In genomic region chr1:13011932-13012331, GRCh38 we compare ENCODE assay signal across 15 cellular contexts. TPM values are rescaled to one million over a fixed set of nuclear protein-coding genes. Genes with fewer than 3 reads are reported as not detected.
"Had no signal": no experiment of that assay in that cellular context is flagged by ENCODE, and none has a peak within 500 bp of the region (broad histone marks: within the 10 kb centered on the region; RNA-seq: fewer than 3 reads in every experiment).

No MANE protein-coding gene starts in this region.

RNA-seq across cellular contexts. Expression of gene PRAMEF27, which starts 44.4 kb away (rescaled TPM):
- total RNA-seq: activated B cell treated with CpG ODN at 0.5 μM for 24 hours; activated CD4-positive, alpha-beta memory T cell treated with anti-CD3 and anti-CD28 coated beads for 36 hours; activated CD4-positive, alpha-beta memory T cell treated with anti-CD3 and anti-CD28 coated beads, Interleukin-2, amount 10 ng/mL, durations not matched to agents 7 days and 5 days; activated CD4-positive, alpha-beta T cell treated with anti-CD3 and anti-CD28 coated beads for 36 hours; activated CD4-positive, alpha-beta T cell treated with anti-CD3 and anti-CD28 coated beads, Interleukin-2, amount 10 ng/mL, durations not matched to agents 24 days and 14 days; activated CD4-positive, alpha-beta T cell treated with anti-CD3 and anti-CD28 coated beads, Interleukin-2, amount 10 ng/mL, durations not matched to agents 7 days and 5 days; activated CD8-positive, alpha-beta memory T cell treated with anti-CD3 and anti-CD28 coated beads for 36 hours; activated CD8-positive, alpha-beta memory T cell treated with anti-CD3 and anti-CD28 coated beads, Interleukin-2, amount 10 ng/mL, durations not matched to agents 7 days and 5 days; activated CD8-positive, alpha-beta T cell treated with anti-CD3 and anti-CD28 coated beads for 36 hours; activated CD8-positive, alpha-beta T cell treated with anti-CD3 and anti-CD28 coated beads, Interleukin-2, amount 10 ng/mL, durations not matched to agents 7 days and 5 days; T-cell; T-helper 1 cell treated with Interleukin-12 subunit alpha and Interleukin-12 subunit beta and Interleukin-4 antibody, amounts not matched to agents 30 ng/mL and 1 ng/mL, for 36 hours; T-helper 17 cell; T-helper 2 cell treated with Interferon-gamma antibody and Interleukin-4, amounts not matched to agents 100 ng/mL and 5 ng/mL, for 36 hours; WTC11 had no signal

RNA-seq across cellular contexts. Expression of gene HNRNPCL3, which starts 48.6 kb away (rescaled TPM):
- total RNA-seq: activated B cell treated with CpG ODN at 0.5 μM for 24 hours; activated CD4-positive, alpha-beta memory T cell treated with anti-CD3 and anti-CD28 coated beads for 36 hours; activated CD4-positive, alpha-beta memory T cell treated with anti-CD3 and anti-CD28 coated beads, Interleukin-2, amount 10 ng/mL, durations not matched to agents 7 days and 5 days; activated CD4-positive, alpha-beta T cell treated with anti-CD3 and anti-CD28 coated beads for 36 hours; activated CD4-positive, alpha-beta T cell treated with anti-CD3 and anti-CD28 coated beads, Interleukin-2, amount 10 ng/mL, durations not matched to agents 24 days and 14 days; activated CD4-positive, alpha-beta T cell treated with anti-CD3 and anti-CD28 coated beads, Interleukin-2, amount 10 ng/mL, durations not matched to agents 7 days and 5 days; activated CD8-positive, alpha-beta memory T cell treated with anti-CD3 and anti-CD28 coated beads for 36 hours; activated CD8-positive, alpha-beta memory T cell treated with anti-CD3 and anti-CD28 coated beads, Interleukin-2, amount 10 ng/mL, durations not matched to agents 7 days and 5 days; activated CD8-positive, alpha-beta T cell treated with anti-CD3 and anti-CD28 coated beads for 36 hours; activated CD8-positive, alpha-beta T cell treated with anti-CD3 and anti-CD28 coated beads, Interleukin-2, amount 10 ng/mL, durations not matched to agents 7 days and 5 days; T-cell; T-helper 1 cell treated with Interleukin-12 subunit alpha and Interleukin-12 subunit beta and Interleukin-4 antibody, amounts not matched to agents 30 ng/mL and 1 ng/mL, for 36 hours; T-helper 17 cell; T-helper 2 cell treated with Interferon-gamma antibody and Interleukin-4, amounts not matched to agents 100 ng/mL and 5 ng/mL, for 36 hours; WTC11 had no signal

RNA-seq across cellular contexts. Expression of gene PRAMEF25, which starts 58.6 kb away (rescaled TPM):
- total RNA-seq: activated B cell treated with CpG ODN at 0.5 μM for 24 hours; activated CD4-positive, alpha-beta memory T cell treated with anti-CD3 and anti-CD28 coated beads for 36 hours; activated CD4-positive, alpha-beta memory T cell treated with anti-CD3 and anti-CD28 coated beads, Interleukin-2, amount 10 ng/mL, durations not matched to agents 7 days and 5 days; activated CD4-positive, alpha-beta T cell treated with anti-CD3 and anti-CD28 coated beads for 36 hours; activated CD4-positive, alpha-beta T cell treated with anti-CD3 and anti-CD28 coated beads, Interleukin-2, amount 10 ng/mL, durations not matched to agents 24 days and 14 days; activated CD4-positive, alpha-beta T cell treated with anti-CD3 and anti-CD28 coated beads, Interleukin-2, amount 10 ng/mL, durations not matched to agents 7 days and 5 days; activated CD8-positive, alpha-beta memory T cell treated with anti-CD3 and anti-CD28 coated beads for 36 hours; activated CD8-positive, alpha-beta memory T cell treated with anti-CD3 and anti-CD28 coated beads, Interleukin-2, amount 10 ng/mL, durations not matched to agents 7 days and 5 days; activated CD8-positive, alpha-beta T cell treated with anti-CD3 and anti-CD28 coated beads for 36 hours; activated CD8-positive, alpha-beta T cell treated with anti-CD3 and anti-CD28 coated beads, Interleukin-2, amount 10 ng/mL, durations not matched to agents 7 days and 5 days; T-cell; T-helper 1 cell treated with Interleukin-12 subunit alpha and Interleukin-12 subunit beta and Interleukin-4 antibody, amounts not matched to agents 30 ng/mL and 1 ng/mL, for 36 hours; T-helper 17 cell; T-helper 2 cell treated with Interferon-gamma antibody and Interleukin-4, amounts not matched to agents 100 ng/mL and 5 ng/mL, for 36 hours; WTC11 had no signal
